In the genomic region with DNA sequence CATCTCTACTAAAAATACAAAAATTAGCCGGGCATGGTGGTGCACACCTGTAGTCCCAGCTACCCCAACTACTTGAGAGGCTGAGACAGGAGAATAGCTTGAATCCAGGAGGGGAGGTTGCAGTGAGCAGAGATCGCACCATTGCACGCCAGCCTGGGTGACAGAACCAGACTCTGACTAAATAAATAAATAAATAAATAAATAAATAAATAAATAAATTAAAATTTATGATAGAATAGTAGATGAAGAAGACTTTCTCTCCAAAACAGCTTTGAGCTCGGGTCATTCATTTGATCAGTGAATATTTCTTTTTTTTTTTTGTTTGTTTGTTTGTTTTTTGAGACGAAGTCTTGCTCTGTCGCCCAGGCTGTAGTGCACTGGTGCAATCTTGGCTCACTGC, we compare ENCODE assay signal across 8 cellular contexts.
"Had no signal": no experiment of that assay in that cellular context is flagged by ENCODE, and none has a peak within 500 bp of the region (broad histone marks: within the 10 kb centered on the region; RNA-seq: fewer than 3 reads in every experiment).

No MANE protein-coding gene starts in this region.

- ATAC-seq: GM12878 had no signal

- H3K4me3 ChIP-seq: GM12878 had no signal

- FAIRE-seq: G401.6, GM12878, GM12891, GM12892, GM18507, GM19239 had no signal

- DNase-seq: GDM1, GF-D8 had no signal
